In genomic region chr6:44734886-44735630, GRCh38 we compare ENCODE assay signal across 21 cellular contexts.
DNase-seq lines count a peak whose midpoint lies in the region; ATAC-seq and TF ChIP-seq lines count a peak whose summit lies in the region.
"Had no signal": no experiment of that assay in that cellular context is flagged by ENCODE, and none has a peak within 500 bp of the region (broad histone marks: within the 10 kb centered on the region; RNA-seq: fewer than 3 reads in every experiment).

No MANE protein-coding gene starts in this region.

- H2BK120ac ChIP-seq in mesendoderm (ENCODE audit: low read depth, low read length) = no peak overlapping the region

- TF ChIP-seq CTCF in MCF 10A (IDR thresholded peaks at IDR 0.05; ENCODE audit: unreplicated experiment) (no peak), mammary epithelial cell (conservative IDR thresholded peaks at IDR 0.05 in 1 of 2, IDR thresholded peaks at IDR 0.05 in 1 of 2; ENCODE audit: extremely low read depth in 1 of 2, insufficient read depth in 1 of 2, low read depth in 1 of 2, low read length in 2 of 2) (no peak)

- H2BK15ac ChIP-seq in mesendoderm (replicated peaks; ENCODE audit: low read depth) = no peak overlapping the region

- H3K79me1 ChIP-seq in mesendoderm (ENCODE audit: low read length) = no peaks in the 10 kb centered on the region

- H3K4me3 ChIP-seq in mammary epithelial cell (replicated peaks in 1 of 3; ENCODE audit: insufficient read depth in 1 of 3, low read depth in 2 of 3, low read length in 3 of 3) = no peak overlapping the region
- H3K4me3 ChIP-seq in mesendoderm (ENCODE audit: low read length) = no peak overlapping the region
- H3K4me3 ChIP-seq: BLaER1, K562, neural progenitor cell had no signal

- H3K4ac ChIP-seq in mesendoderm (ENCODE audit: low read depth, low read length) = no peak overlapping the region

- H4K20me1 ChIP-seq in mammary epithelial cell (ENCODE audit: insufficient read depth, low read length) = no peaks in the 10 kb centered on the region
- H4K20me1 ChIP-seq: BLaER1 had no signal

- peak; percentile 13 for ATAC-seq in HG02759 (IDR thresholded peaks at IDR 0.05; ENCODE audit: unreplicated experiment)
- peak; percentile 6 for ATAC-seq in activated T-helper 17 cell treated with anti-CD3 and anti-CD28 coated beads, Interleukin-2, amount 50 U/mL, for 72 hours (replicated peaks)
- peak; percentile 13 for ATAC-seq in stimulated activated memory B cell treated with anti-CD40 and anti-IgM and Interleukin-4, amounts not matched to agents 10 μg/mL and 1 μg/mL and 100 μg/mL, for 72 hours
- ATAC-seq: K562, T-cell had no signal

- H2BK5ac ChIP-seq in mesendoderm (ENCODE audit: low read length) = no peak overlapping the region

- 74% methylated on average over 4 of the region's 5 CpGs for WGBS in mammary epithelial cell (ENCODE audit: low coverage, missing lambda C conversion rate)
- no CpG with 5 or more reads among the region's 5 CpGs for WGBS in mesendoderm (ENCODE audit: extremely low coverage, insufficient coverage, low lambda C conversion rate)

- in situ Hi-C loops in mammary epithelial cell (cut with MboI; ENCODE audit: low sequenced_read_pairs in 2 of 2) = no loop called here

- H3K4me3 Mint-ChIP-seq in MCF 10A (ENCODE audit: unreplicated experiment) = no peak overlapping the region
- peak overlapping the region; percentile 65 for H3K4me3 Mint-ChIP-seq in activated T-helper 17 cell treated with anti-CD3 and anti-CD28 coated beads, Interleukin-2, amount 50 U/mL, for 72 hours
- H3K4me3 Mint-ChIP-seq in stimulated activated memory B cell treated with anti-CD40 and anti-IgM and Interleukin-4, amounts not matched to agents 10 μg/mL and 1 μg/mL and 100 μg/mL, for 72 hours = no peak overlapping the region
- H3K4me3 Mint-ChIP-seq: activated naive CD8-positive, alpha-beta T cell treated with anti-CD3 and anti-CD28 coated beads, Interleukin-2, amount 10 ng/mL, durations not matched to agents 7 days and 5 days; neural progenitor cell; stimulated activated naive B cell treated with anti-CD40 and anti-IgM and Interleukin-4, amounts not matched to agents 10 μg/mL and 1 μg/mL and 100 μg/mL, for 72 hours; T-cell had no signal

- no peak overlapping the region for H3K9ac ChIP-seq in mammary epithelial cell (ENCODE audit: insufficient read depth, low read length)
- H3K9ac ChIP-seq in mesendoderm (ENCODE audit: low read length) = no peak overlapping the region
- H3K9ac ChIP-seq: BLaER1, neural progenitor cell had no signal

- intact Hi-C loops in MCF 10A (cut with micrococcal nuclease) (no loop called here), mammary epithelial cell (cut with micrococcal nuclease) (no loop called here)

- H3K27me3 Mint-ChIP-seq in MCF 10A (ENCODE audit: insufficient read depth, unreplicated experiment) = no peaks in the 10 kb centered on the region
- no peaks in the 10 kb centered on the region for H3K27me3 Mint-ChIP-seq in activated T-helper 17 cell treated with anti-CD3 and anti-CD28 coated beads, Interleukin-2, amount 50 U/mL, for 72 hours
- H3K27me3 Mint-ChIP-seq in stimulated activated memory B cell treated with anti-CD40 and anti-IgM and Interleukin-4, amounts not matched to agents 10 μg/mL and 1 μg/mL and 100 μg/mL, for 72 hours = peaks cover 5% of the 10 kb centered on the region
- H3K27me3 Mint-ChIP-seq: activated naive CD8-positive, alpha-beta T cell treated with anti-CD3 and anti-CD28 coated beads, Interleukin-2, amount 10 ng/mL, durations not matched to agents 7 days and 5 days; T-cell had no signal

- H3K79me2 ChIP-seq in mammary epithelial cell (ENCODE audit: insufficient read depth, low read length) (no peaks in the 10 kb centered on the region), mesendoderm (ENCODE audit: control insufficient read depth, insufficient read depth, low read length) (no peaks in the 10 kb centered on the region)

- no peaks in the 10 kb centered on the region for H3K36me3 ChIP-seq in mammary epithelial cell (ENCODE audit: insufficient read depth, low read length)
- H3K36me3 ChIP-seq in mesendoderm (ENCODE audit: control insufficient read depth, insufficient read depth, low read length) = no peaks in the 10 kb centered on the region
- H3K36me3 ChIP-seq: BLaER1, neural progenitor cell had no signal

- H3K9me3 Mint-ChIP-seq in MCF 10A (ENCODE audit: unreplicated experiment) = no peaks in the 10 kb centered on the region
- H3K9me3 Mint-ChIP-seq in activated T-helper 17 cell treated with anti-CD3 and anti-CD28 coated beads, Interleukin-2, amount 50 U/mL, for 72 hours = no peaks in the 10 kb centered on the region
- no peaks in the 10 kb centered on the region for H3K9me3 Mint-ChIP-seq in stimulated activated memory B cell treated with anti-CD40 and anti-IgM and Interleukin-4, amounts not matched to agents 10 μg/mL and 1 μg/mL and 100 μg/mL, for 72 hours
- H3K9me3 Mint-ChIP-seq: activated naive CD8-positive, alpha-beta T cell treated with anti-CD3 and anti-CD28 coated beads, Interleukin-2, amount 10 ng/mL, durations not matched to agents 7 days and 5 days; neural progenitor cell; stimulated activated naive B cell treated with anti-CD40 and anti-IgM and Interleukin-4, amounts not matched to agents 10 μg/mL and 1 μg/mL and 100 μg/mL, for 72 hours; T-cell had no signal

- H3K27ac ChIP-seq in mammary epithelial cell (ENCODE audit: insufficient read depth, low read depth, low read length) (no peak overlapping the region), mesendoderm (ENCODE audit: low read depth, low read length) (no peak overlapping the region)
- H3K27ac ChIP-seq: BLaER1, epithelial cell of prostate, neural progenitor cell had no signal

- no peaks in the 10 kb centered on the region for H3K36me3 Mint-ChIP-seq in MCF 10A (ENCODE audit: insufficient read depth, unreplicated experiment)
- H3K36me3 Mint-ChIP-seq in activated T-helper 17 cell treated with anti-CD3 and anti-CD28 coated beads, Interleukin-2, amount 50 U/mL, for 72 hours (ENCODE audit: low read depth) = no peaks in the 10 kb centered on the region
- no peaks in the 10 kb centered on the region for H3K36me3 Mint-ChIP-seq in stimulated activated memory B cell treated with anti-CD40 and anti-IgM and Interleukin-4, amounts not matched to agents 10 μg/mL and 1 μg/mL and 100 μg/mL, for 72 hours
- H3K36me3 Mint-ChIP-seq: activated naive CD8-positive, alpha-beta T cell treated with anti-CD3 and anti-CD28 coated beads, Interleukin-2, amount 10 ng/mL, durations not matched to agents 7 days and 5 days; neural progenitor cell; T-cell had no signal

- dilution Hi-C loops in mammary epithelial cell (cut with HindIII; ENCODE audit: low sequenced_read_pairs) = no loop called here

- peaks cover 19% of the 10 kb centered on the region for H3K4me1 Mint-ChIP-seq in MCF 10A (ENCODE audit: insufficient read depth, unreplicated experiment)
- H3K4me1 Mint-ChIP-seq in activated T-helper 17 cell treated with anti-CD3 and anti-CD28 coated beads, Interleukin-2, amount 50 U/mL, for 72 hours = peaks cover 8% of the 10 kb centered on the region
- peaks cover 27% of the 10 kb centered on the region for H3K4me1 Mint-ChIP-seq in stimulated activated memory B cell treated with anti-CD40 and anti-IgM and Interleukin-4, amounts not matched to agents 10 μg/mL and 1 μg/mL and 100 μg/mL, for 72 hours

- no peak overlapping the region for H3K23ac ChIP-seq in mesendoderm (ENCODE audit: low read length)

- H2AFZ ChIP-seq in mammary epithelial cell (ENCODE audit: low read depth, low read length) = no peak overlapping the region
- H2AFZ ChIP-seq: neural progenitor cell had no signal

- no peak for DNase-seq in MCF 10A (ENCODE audit: unreplicated experiment)
- no peak for DNase-seq in mammary epithelial cell
- DNase-seq in H4 (ENCODE audit: low spot score) = no peak
- no peak for DNase-seq in mesendoderm
- DNase-seq in GM19238 (ENCODE audit: insufficient read length, low spot score) = no peak
- DNase-seq: activated naive CD8-positive, alpha-beta T cell treated with anti-CD3 and anti-CD28 coated beads, Interleukin-2, amount 10 ng/mL, durations not matched to agents 7 days and 5 days; activated T-cell treated with anti-CD3 and anti-CD28 coated beads for 4 hours; midbrain; MV-4-11; NCI-H1930; NCI-H446; stimulated activated CD4-positive, alpha-beta T cell treated with anti-CD3 and anti-CD28 coated beads, Interleukin-12 subunit alpha, Interleukin-12 subunit beta, amount 100 ng/mL, for 4 hours; T-cell had no signal

- no peak overlapping the region for H4K8ac ChIP-seq in mesendoderm (ENCODE audit: low read depth, low read length)

- H3K4me1 ChIP-seq in mammary epithelial cell (ENCODE audit: insufficient read depth, low read length) (peaks cover 11% of the 10 kb centered on the region), mesendoderm (ENCODE audit: control insufficient read depth, low read depth, low read length) (peaks cover 8% of the 10 kb centered on the region)

- BruUV-seq in MCF 10A (replicated peaks; lab: Mats Ljungman, UMichigan) = no TSS peak
- no TSS peak for BruUV-seq in mammary epithelial cell (replicated peaks; lab: Mats Ljungman, UMichigan)

- no peaks in the 10 kb centered on the region for H3K9me3 ChIP-seq in mammary epithelial cell (replicated peaks; ENCODE audit: insufficient read depth, low read length)
- H3K9me3 ChIP-seq: BLaER1 had no signal

- H3K4me2 ChIP-seq in mammary epithelial cell (ENCODE audit: insufficient read depth, low read depth, low read length) (no peak overlapping the region), mesendoderm (ENCODE audit: low read length) (no peak overlapping the region)
- H3K4me2 ChIP-seq: BLaER1, neural progenitor cell had no signal

- no peak overlapping the region for H4K5ac ChIP-seq in mesendoderm (ENCODE audit: low read length)

- CTCF ChIA-PET in MCF 10A (lab: Yijun Ruan, JAX) = no interaction called here
- CTCF ChIA-PET in mammary epithelial cell (lab: Charles Lee; ENCODE audit: low non-redundant PET) = no interaction called here

- H3K27me3 ChIP-seq in mammary epithelial cell (ENCODE audit: insufficient read depth, low read length) = no peaks in the 10 kb centered on the region
- H3K27me3 ChIP-seq in mesendoderm (ENCODE audit: insufficient read depth, low read length, poor library complexity) = no peaks in the 10 kb centered on the region
- H3K27me3 ChIP-seq: BLaER1, neural progenitor cell had no signal

- no peak overlapping the region for H3K56ac ChIP-seq in mesendoderm (ENCODE audit: low read length)

- no peak overlapping the region for H2AK5ac ChIP-seq in mesendoderm (ENCODE audit: low read length)

- H3K27ac Mint-ChIP-seq in MCF 10A (ENCODE audit: low read depth, unreplicated experiment) = peak overlapping the region; percentile 71
- H3K27ac Mint-ChIP-seq in activated T-helper 17 cell treated with anti-CD3 and anti-CD28 coated beads, Interleukin-2, amount 50 U/mL, for 72 hours = peak overlapping the region; percentile 78
- H3K27ac Mint-ChIP-seq in stimulated activated memory B cell treated with anti-CD40 and anti-IgM and Interleukin-4, amounts not matched to agents 10 μg/mL and 1 μg/mL and 100 μg/mL, for 72 hours = no peak overlapping the region
- H3K27ac Mint-ChIP-seq: activated naive CD8-positive, alpha-beta T cell treated with anti-CD3 and anti-CD28 coated beads, Interleukin-2, amount 10 ng/mL, durations not matched to agents 7 days and 5 days; neural progenitor cell; stimulated activated naive B cell treated with anti-CD40 and anti-IgM and Interleukin-4, amounts not matched to agents 10 μg/mL and 1 μg/mL and 100 μg/mL, for 72 hours; T-cell had no signal

- POLR2A ChIA-PET in MCF 10A (lab: Yijun Ruan, JAX) = no interaction called here

- H3K18ac ChIP-seq in mesendoderm (ENCODE audit: low read length) = no peak overlapping the region
